15 cellular contexts compared by ENCODE assay signal in the genomic region with DNA sequence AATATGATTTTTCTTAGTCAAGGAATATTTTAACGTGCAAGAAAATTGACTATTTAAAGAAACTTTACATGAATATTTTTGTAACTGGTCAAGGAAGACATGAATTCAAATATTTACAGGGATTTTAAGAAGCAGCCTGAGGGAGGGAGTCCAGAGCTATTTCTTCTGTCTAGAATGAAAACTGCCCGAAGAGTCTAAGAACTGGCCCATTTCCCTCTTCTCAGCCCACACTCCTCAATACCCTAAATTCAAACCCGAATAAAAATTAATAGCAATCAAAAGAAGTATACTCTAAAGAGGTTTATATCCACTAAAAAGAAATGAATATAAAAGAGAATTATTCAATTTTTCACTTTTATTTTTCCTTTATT. TPM values are rescaled to one million over a fixed set of nuclear protein-coding genes. Genes with fewer than 3 reads are reported as not detected.
DNase-seq lines count a peak whose midpoint lies in the region; ATAC-seq and TF ChIP-seq lines count a peak whose summit lies in the region.
"Had no signal": no experiment of that assay in that cellular context is flagged by ENCODE, and none has a peak within 500 bp of the region (broad histone marks: within the 10 kb centered on the region; RNA-seq: fewer than 3 reads in every experiment).

No MANE protein-coding gene starts in this region.

- H3K4me1 Mint-ChIP-seq in CD4-positive, CD25-positive, alpha-beta regulatory T cell: peaks cover 34 to 71% (median 39%) of the 10 kb centered on the region in 4 donors

- no peaks in the 10 kb centered on the region for H3K79me2 ChIP-seq in OCI-LY1 (ENCODE audit: insufficient read depth, low read length)

- H3K36me3 ChIP-seq in CD4-positive, CD25-positive, alpha-beta regulatory T cell (ENCODE audit: control insufficient read depth, insufficient read depth, low read length): no peaks in the 10 kb centered on the region
- H3K36me3 ChIP-seq in OCI-LY1 (ENCODE audit: insufficient read depth, low read length) (no peaks in the 10 kb centered on the region), esophagus muscularis mucosa (no peaks in the 10 kb centered on the region), HAP-1 (replicated peaks) (no peaks in the 10 kb centered on the region)
- H3K36me3 ChIP-seq: BLaER1 treated with 17β-estradiol and CSF1 and Interleukin-3, amounts not matched to agents 10 nM and 100 nM had no signal

- no peaks in the 10 kb centered on the region for H4K20me1 ChIP-seq in OCI-LY1 (ENCODE audit: insufficient read depth, low read length)
- H4K20me1 ChIP-seq: BLaER1 treated with 17β-estradiol and CSF1 and Interleukin-3, amounts not matched to agents 10 nM and 100 nM had no signal

- H3K27ac ChIP-seq in CD4-positive, CD25-positive, alpha-beta regulatory T cell (ENCODE audit: insufficient read depth, low read length, poor library complexity, severe bottlenecking): peak overlapping the region; percentile 79
- H3K27ac ChIP-seq in OCI-LY1 (ENCODE audit: low read depth, low read length, poor library complexity, severe bottlenecking) (peak overlapping the region; percentile 45), esophagus muscularis mucosa (replicated peaks in 1 of 4) (peak overlapping the region; percentile 75 to 82 (median 78))

- in situ Hi-C loops in HAP-1 (cut with MboI; ENCODE audit: low sequenced_read_pairs): no loop called here

- H3F3A ChIP-seq in OCI-LY1 (ENCODE audit: insufficient read depth, low read length): no peaks in the 10 kb centered on the region

- H3K9me2 ChIP-seq in OCI-LY1 (ENCODE audit: low read depth, low read length): no peaks in the 10 kb centered on the region

- H3K4me2 ChIP-seq in OCI-LY1 (ENCODE audit: low read length): peak overlapping the region; percentile 44; the same call in 1 of the 2 replicates

- H3K9me3 ChIP-seq in CD4-positive, CD25-positive, alpha-beta regulatory T cell (ENCODE audit: control insufficient read depth in 2 of 2, low read length in 2 of 2): no peaks in the 10 kb centered on the region
- H3K9me3 ChIP-seq in OCI-LY1 (ENCODE audit: low read length) (no peaks in the 10 kb centered on the region), esophagus muscularis mucosa (no peaks in the 10 kb centered on the region), HAP-1 (no peaks in the 10 kb centered on the region)
- H3K9me3 ChIP-seq: BLaER1 treated with 17β-estradiol and CSF1 and Interleukin-3, amounts not matched to agents 10 nM and 100 nM had no signal

- peak overlapping the region; percentile 93 to 98 (median 95) for H3K27ac Mint-ChIP-seq in CD4-positive, CD25-positive, alpha-beta regulatory T cell

- H3K4me1 ChIP-seq in CD4-positive, CD25-positive, alpha-beta regulatory T cell (ENCODE audit: control insufficient read depth, insufficient read depth, low read length, poor library complexity, severe bottlenecking): peaks cover 43% of the 10 kb centered on the region
- peaks cover 21% of the 10 kb centered on the region for H3K4me1 ChIP-seq in OCI-LY1 (ENCODE audit: insufficient read depth, low read length, severe bottlenecking)
- peaks cover 6 to 61% (median 46%) of the 10 kb centered on the region in 4 donors for H3K4me1 ChIP-seq in esophagus muscularis mucosa
- peaks cover 23% of the 10 kb centered on the region for H3K4me1 ChIP-seq in HAP-1

- no peak overlapping the region for H3K9ac ChIP-seq in OCI-LY1 (ENCODE audit: low read length)

- no peaks in the 10 kb centered on the region for H3K27me3 ChIP-seq in CD4-positive, CD25-positive, alpha-beta regulatory T cell (ENCODE audit: control insufficient read depth, insufficient read depth, low read length)
- H3K27me3 ChIP-seq in OCI-LY1 (ENCODE audit: insufficient read depth, low read length) (no peaks in the 10 kb centered on the region), esophagus muscularis mucosa (no peaks in the 10 kb centered on the region), HAP-1 (ENCODE audit: low read depth) (no peaks in the 10 kb centered on the region)
- H3K27me3 ChIP-seq: BLaER1 treated with 17β-estradiol and CSF1 and Interleukin-3, amounts not matched to agents 10 nM and 100 nM had no signal

- 0 out of 2 replicates have a peak overlapping the region, but pooled peaks have one; percentile 89 for H2AFZ ChIP-seq in OCI-LY1 (ENCODE audit: low read length)

- H3K9me3 Mint-ChIP-seq in CD4-positive, CD25-positive, alpha-beta regulatory T cell: no peaks in the 10 kb centered on the region

- no peak for TF ChIP-seq CTCF in OCI-LY1 (IDR thresholded peaks at IDR 0.05; ENCODE audit: low read length)
- no peak for TF ChIP-seq CTCF in esophagus muscularis mucosa (IDR thresholded peaks at IDR 0.05)
- TF ChIP-seq CTCF in omental fat pad (IDR thresholded peaks at IDR 0.05): no peak

- H3K4me3 ChIP-seq in CD4-positive, CD25-positive, alpha-beta regulatory T cell (ENCODE audit: low read depth, low read length): peak overlapping the region; percentile 79
- H3K4me3 ChIP-seq in OCI-LY1 (ENCODE audit: low read depth, low read length, poor library complexity, severe bottlenecking): no peak overlapping the region
- H3K4me3 ChIP-seq in esophagus muscularis mucosa: no peak overlapping the region
- no peak overlapping the region for H3K4me3 ChIP-seq in HAP-1
- H3K4me3 ChIP-seq: BLaER1 treated with 17β-estradiol and CSF1 and Interleukin-3, amounts not matched to agents 10 nM and 100 nM had no signal

- 42% methylated on average over 3 of the region's 3 CpGs for WGBS in esophagus muscularis mucosa

- no peak for DNase-seq in CD4-positive, CD25-positive, alpha-beta regulatory T cell
- DNase-seq in esophagus muscularis mucosa (ENCODE audit: extremely low spot score) (no peak), NCI-H1930 (lab: John Stamatoyannopoulos, UW) (no peak), omental fat pad (ENCODE audit: low spot score) (no peak), HAP-1 (ENCODE audit: low spot score in 2 of 2) (no peak)
- DNase-seq: cerebellar nuclear complex, kidney, NCI-H1436 treated with DMSO at 0.1 percent for 48 hours, NCI-H82, nucleus accumbens, SW 1271 had no signal

- no peaks in the 10 kb centered on the region for H3K36me3 Mint-ChIP-seq in CD4-positive, CD25-positive, alpha-beta regulatory T cell

- intact Hi-C loops in esophagus muscularis mucosa (cut with DNase I): no loop called here

- H3K4me3 Mint-ChIP-seq in CD4-positive, CD25-positive, alpha-beta regulatory T cell: peak overlapping the region; percentile 56 to 83 (median 76)

- no peak for TF ChIP-seq EP300 in esophagus muscularis mucosa (IDR thresholded peaks at IDR 0.05)

- TF ChIP-seq POLR2A in esophagus muscularis mucosa (IDR thresholded peaks at IDR 0.05; ENCODE audit: low read depth): no peak

- no peak for ATAC-seq in CD4-positive, CD25-positive, alpha-beta regulatory T cell (ENCODE audit: low read depth in 2 of 2)
- ATAC-seq in GM18909 (IDR thresholded peaks at IDR 0.05; ENCODE audit: poor library complexity, unreplicated experiment) (peak; percentile 16), omental fat pad (ENCODE audit: low FRiP score) (no peak), HG02798 (IDR thresholded peaks at IDR 0.05; ENCODE audit: poor library complexity, unreplicated experiment) (no peak)

- H3K27me3 Mint-ChIP-seq in CD4-positive, CD25-positive, alpha-beta regulatory T cell: no peaks in the 10 kb centered on the region

RNA-seq across cellular contexts. Expression of a gene that starts 6.5 kb away (rescaled TPM):
- 207 TPM for total RNA-seq in CD4-positive, CD25-positive, alpha-beta regulatory T cell
- 100 to 1,000 TPM; 221 to 282 (median 255) TPM for polyA plus RNA-seq in CD4-positive, CD25-positive, alpha-beta regulatory T cell
- total RNA-seq in esophagus muscularis mucosa (100 to 1,000 TPM; 120 to 229 (median 175) TPM), omental fat pad (10 to 100 TPM; 86.1 to 92.1 (median 88.8) TPM)

RNA-seq across cellular contexts. Expression of a gene that starts 40.6 kb away (rescaled TPM):
- total RNA-seq in CD4-positive, CD25-positive, alpha-beta regulatory T cell: 200 TPM
- polyA plus RNA-seq in CD4-positive, CD25-positive, alpha-beta regulatory T cell: 10 to 100 TPM; 28.2 to 41.9 (median 37.0) TPM
- total RNA-seq in esophagus muscularis mucosa (100 to 1,000 TPM in 1 of 4 donors, 10 to 100 TPM in 3; 65.2 to 108 (median 92.9) TPM), omental fat pad (10 to 100 TPM; 45.6 to 58.6 (median 47.4) TPM)
